In the genomic region with DNA sequence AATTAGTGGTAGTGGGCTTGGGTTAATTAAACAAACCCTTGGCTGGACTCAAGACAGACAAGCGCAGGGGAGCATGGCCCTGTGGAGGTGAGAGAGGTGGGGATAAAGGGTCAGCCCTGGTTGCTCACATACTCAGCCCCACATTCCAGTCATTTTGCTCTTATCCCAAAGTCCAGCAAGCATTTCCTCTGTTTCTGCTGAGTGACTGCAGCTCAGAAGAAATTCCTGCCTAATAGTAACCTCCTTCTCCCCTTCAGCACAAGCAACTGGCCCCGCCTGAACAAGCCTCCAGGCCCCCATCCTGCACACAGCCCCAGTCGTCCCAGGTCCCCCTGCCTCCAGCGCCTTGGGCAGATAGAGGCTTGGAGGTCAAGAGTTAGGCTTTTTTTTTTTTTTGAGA, we compare ENCODE assay signal across 1 cellular context.
TF ChIP-seq lines count a peak whose summit lies in the region.

No MANE protein-coding gene starts in this region.

TF ChIP-seq in HepG2, 621 proteins besides CTCF, POLR2A, EP300 and RAD21 (continued from another document):
- TF ChIP-seq, protein P1, sequence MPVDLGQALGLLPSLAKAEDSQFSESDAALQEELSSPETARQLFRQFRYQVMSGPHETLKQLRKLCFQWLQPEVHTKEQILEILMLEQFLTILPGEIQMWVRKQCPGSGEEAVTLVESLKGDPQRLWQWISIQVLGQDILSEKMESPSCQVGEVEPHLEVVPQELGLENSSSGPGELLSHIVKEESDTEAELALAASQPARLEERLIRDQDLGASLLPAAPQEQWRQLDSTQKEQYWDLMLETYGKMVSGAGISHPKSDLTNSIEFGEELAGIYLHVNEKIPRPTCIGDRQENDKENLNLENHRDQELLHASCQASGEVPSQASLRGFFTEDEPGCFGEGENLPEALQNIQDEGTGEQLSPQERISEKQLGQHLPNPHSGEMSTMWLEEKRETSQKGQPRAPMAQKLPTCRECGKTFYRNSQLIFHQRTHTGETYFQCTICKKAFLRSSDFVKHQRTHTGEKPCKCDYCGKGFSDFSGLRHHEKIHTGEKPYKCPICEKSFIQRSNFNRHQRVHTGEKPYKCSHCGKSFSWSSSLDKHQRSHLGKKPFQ (CRISPR knock-in tag; IDR thresholded peaks at IDR 0.05; ENCODE audit: insufficient replicate concordance): no peak
- TF ChIP-seq, protein P2, sequence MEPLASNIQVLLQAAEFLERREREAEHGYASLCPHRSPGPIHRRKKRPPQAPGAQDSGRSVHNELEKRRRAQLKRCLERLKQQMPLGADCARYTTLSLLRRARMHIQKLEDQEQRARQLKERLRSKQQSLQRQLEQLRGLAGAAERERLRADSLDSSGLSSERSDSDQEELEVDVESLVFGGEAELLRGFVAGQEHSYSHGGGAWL (CRISPR knock-in tag; IDR thresholded peaks at IDR 0.05): no peak
- TF ChIP-seq ZNF776 (CRISPR knock-in tag; IDR thresholded peaks at IDR 0.05) (no peak), ZFP36L1 (CRISPR knock-in tag; IDR thresholded peaks at IDR 0.05) (no peak), PRPF4 (IDR thresholded peaks at IDR 0.05; ENCODE audit: low read depth, low read length, poor library complexity, severe bottlenecking) (no peak), NCOA1 (CRISPR knock-in tag; IDR thresholded peaks at IDR 0.05) (peak; percentile 59; the same call in 1 of the 2 replicates), PRMT3 (CRISPR knock-in tag; IDR thresholded peaks at IDR 0.05; ENCODE audit: borderline replicate concordance, low read depth) (no peak), ZNF543 (CRISPR knock-in tag; IDR thresholded peaks at IDR 0.05) (no peak), POLR2G (IDR thresholded peaks at IDR 0.05; ENCODE audit: low read depth, low read length) (no peak; the same call in 1 of the 2 replicates), SMC3 (IDR thresholded peaks at IDR 0.05; ENCODE audit: low read length) (no peak), SP1 (IDR thresholded peaks at IDR 0.05) (no peak), SP1 (CRISPR knock-in tag; IDR thresholded peaks at IDR 0.05) (no peak), ZNF746 (CRISPR knock-in tag; IDR thresholded peaks at IDR 0.05) (no peak), ZNF816 (CRISPR knock-in tag; IDR thresholded peaks at IDR 0.05; ENCODE audit: borderline replicate concordance) (no peak), NCOA5 (CRISPR knock-in tag; IDR thresholded peaks at IDR 0.05) (no peak), KDM6A (CRISPR knock-in tag; IDR thresholded peaks at IDR 0.05; ENCODE audit: low read depth) (no peak), SETDB1 (CRISPR knock-in tag; IDR thresholded peaks at IDR 0.05; ENCODE audit: borderline replicate concordance) (no peak), ZZZ3 (CRISPR knock-in tag; IDR thresholded peaks at IDR 0.05; ENCODE audit: borderline replicate concordance) (no peak), ZNF780A (CRISPR knock-in tag; IDR thresholded peaks at IDR 0.05) (no peak), ZNF441 (CRISPR knock-in tag; IDR thresholded peaks at IDR 0.05; ENCODE audit: borderline replicate concordance) (no peak), TEAD3 (CRISPR knock-in tag; optimal IDR thresholded peaks at IDR 0.05; ENCODE audit: borderline replicate concordance) (peak; percentile 92), ZKSCAN5 (CRISPR knock-in tag; IDR thresholded peaks at IDR 0.05) (peak; percentile 88), RBAK (CRISPR knock-in tag; IDR thresholded peaks at IDR 0.05) (no peak), AKAP8 (CRISPR knock-in tag; IDR thresholded peaks at IDR 0.05) (no peak), ESRRA (CRISPR knock-in tag; IDR thresholded peaks at IDR 0.05; ENCODE audit: low read depth) (0 out of 2 replicates have a peak, but pooled peaks have one; percentile 23), MTA1 (CRISPR knock-in tag; IDR thresholded peaks at IDR 0.05; ENCODE audit: borderline replicate concordance) (peak; percentile 40; the same call in 1 of the 2 replicates), ZNF546 (CRISPR knock-in tag; conservative IDR thresholded peaks at IDR 0.05) (no peak), TRIM24 (CRISPR knock-in tag; IDR thresholded peaks at IDR 0.05) (no peak), KAT2B (IDR thresholded peaks at IDR 0.05; ENCODE audit: borderline replicate concordance, low read depth, low read length) (no peak), ZNF350 (CRISPR knock-in tag; IDR thresholded peaks at IDR 0.05; ENCODE audit: borderline replicate concordance, low read depth) (no peak), ZNF326 (CRISPR knock-in tag; IDR thresholded peaks at IDR 0.05; ENCODE audit: borderline replicate concordance) (no peak), HNF4A (CRISPR knock-in tag; IDR thresholded peaks at IDR 0.05) (peak; percentile 74), FOSL1 (CRISPR knock-in tag; IDR thresholded peaks at IDR 0.05; ENCODE audit: borderline replicate concordance) (no peak), ZNF33A (CRISPR knock-in tag; IDR thresholded peaks at IDR 0.05; ENCODE audit: borderline replicate concordance) (no peak), FOXM1 (CRISPR knock-in tag; IDR thresholded peaks at IDR 0.05) (no peak), ZBTB20 (CRISPR knock-in tag; IDR thresholded peaks at IDR 0.05; ENCODE audit: borderline replicate concordance, low read depth) (no peak), NFKBIZ (CRISPR knock-in tag; IDR thresholded peaks at IDR 0.05) (no peak), KDM5B (CRISPR knock-in tag; IDR thresholded peaks at IDR 0.05; ENCODE audit: borderline replicate concordance) (no peak; the same call in 1 of the 2 replicates), THYN1 (CRISPR knock-in tag; IDR thresholded peaks at IDR 0.05; ENCODE audit: borderline replicate concordance, low read depth) (no peak)
- TF ChIP-seq, protein P3, sequence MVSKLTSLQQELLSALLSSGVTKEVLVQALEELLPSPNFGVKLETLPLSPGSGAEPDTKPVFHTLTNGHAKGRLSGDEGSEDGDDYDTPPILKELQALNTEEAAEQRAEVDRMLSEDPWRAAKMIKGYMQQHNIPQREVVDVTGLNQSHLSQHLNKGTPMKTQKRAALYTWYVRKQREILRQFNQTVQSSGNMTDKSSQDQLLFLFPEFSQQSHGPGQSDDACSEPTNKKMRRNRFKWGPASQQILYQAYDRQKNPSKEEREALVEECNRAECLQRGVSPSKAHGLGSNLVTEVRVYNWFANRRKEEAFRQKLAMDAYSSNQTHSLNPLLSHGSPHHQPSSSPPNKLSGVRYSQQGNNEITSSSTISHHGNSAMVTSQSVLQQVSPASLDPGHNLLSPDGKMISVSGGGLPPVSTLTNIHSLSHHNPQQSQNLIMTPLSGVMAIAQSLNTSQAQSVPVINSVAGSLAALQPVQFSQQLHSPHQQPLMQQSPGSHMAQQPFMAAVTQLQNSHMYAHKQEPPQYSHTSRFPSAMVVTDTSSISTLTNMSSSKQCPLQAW (CRISPR knock-in tag; IDR thresholded peaks at IDR 0.05): no peak
- TF ChIP-seq, protein P4, sequence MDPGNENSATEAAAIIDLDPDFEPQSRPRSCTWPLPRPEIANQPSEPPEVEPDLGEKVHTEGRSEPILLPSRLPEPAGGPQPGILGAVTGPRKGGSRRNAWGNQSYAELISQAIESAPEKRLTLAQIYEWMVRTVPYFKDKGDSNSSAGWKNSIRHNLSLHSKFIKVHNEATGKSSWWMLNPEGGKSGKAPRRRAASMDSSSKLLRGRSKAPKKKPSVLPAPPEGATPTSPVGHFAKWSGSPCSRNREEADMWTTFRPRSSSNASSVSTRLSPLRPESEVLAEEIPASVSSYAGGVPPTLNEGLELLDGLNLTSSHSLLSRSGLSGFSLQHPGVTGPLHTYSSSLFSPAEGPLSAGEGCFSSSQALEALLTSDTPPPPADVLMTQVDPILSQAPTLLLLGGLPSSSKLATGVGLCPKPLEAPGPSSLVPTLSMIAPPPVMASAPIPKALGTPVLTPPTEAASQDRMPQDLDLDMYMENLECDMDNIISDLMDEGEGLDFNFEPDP (CRISPR knock-in tag; conservative IDR thresholded peaks at IDR 0.05): 0 out of 2 replicates have a peak, but pooled peaks have one; percentile 41
- TF ChIP-seq, protein P5, sequence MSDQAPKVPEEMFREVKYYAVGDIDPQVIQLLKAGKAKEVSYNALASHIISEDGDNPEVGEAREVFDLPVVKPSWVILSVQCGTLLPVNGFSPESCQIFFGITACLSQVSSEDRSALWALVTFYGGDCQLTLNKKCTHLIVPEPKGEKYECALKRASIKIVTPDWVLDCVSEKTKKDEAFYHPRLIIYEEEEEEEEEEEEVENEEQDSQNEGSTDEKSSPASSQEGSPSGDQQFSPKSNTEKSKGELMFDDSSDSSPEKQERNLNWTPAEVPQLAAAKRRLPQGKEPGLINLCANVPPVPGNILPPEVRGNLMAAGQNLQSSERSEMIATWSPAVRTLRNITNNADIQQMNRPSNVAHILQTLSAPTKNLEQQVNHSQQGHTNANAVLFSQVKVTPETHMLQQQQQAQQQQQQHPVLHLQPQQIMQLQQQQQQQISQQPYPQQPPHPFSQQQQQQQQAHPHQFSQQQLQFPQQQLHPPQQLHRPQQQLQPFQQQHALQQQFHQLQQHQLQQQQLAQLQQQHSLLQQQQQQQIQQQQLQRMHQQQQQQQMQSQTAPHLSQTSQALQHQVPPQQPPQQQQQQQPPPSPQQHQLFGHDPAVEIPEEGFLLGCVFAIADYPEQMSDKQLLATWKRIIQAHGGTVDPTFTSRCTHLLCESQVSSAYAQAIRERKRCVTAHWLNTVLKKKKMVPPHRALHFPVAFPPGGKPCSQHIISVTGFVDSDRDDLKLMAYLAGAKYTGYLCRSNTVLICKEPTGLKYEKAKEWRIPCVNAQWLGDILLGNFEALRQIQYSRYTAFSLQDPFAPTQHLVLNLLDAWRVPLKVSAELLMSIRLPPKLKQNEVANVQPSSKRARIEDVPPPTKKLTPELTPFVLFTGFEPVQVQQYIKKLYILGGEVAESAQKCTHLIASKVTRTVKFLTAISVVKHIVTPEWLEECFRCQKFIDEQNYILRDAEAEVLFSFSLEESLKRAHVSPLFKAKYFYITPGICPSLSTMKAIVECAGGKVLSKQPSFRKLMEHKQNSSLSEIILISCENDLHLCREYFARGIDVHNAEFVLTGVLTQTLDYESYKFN (CRISPR knock-in tag; conservative IDR thresholded peaks at IDR 0.05): peak; percentile 78
- TF ChIP-seq, protein P6, sequence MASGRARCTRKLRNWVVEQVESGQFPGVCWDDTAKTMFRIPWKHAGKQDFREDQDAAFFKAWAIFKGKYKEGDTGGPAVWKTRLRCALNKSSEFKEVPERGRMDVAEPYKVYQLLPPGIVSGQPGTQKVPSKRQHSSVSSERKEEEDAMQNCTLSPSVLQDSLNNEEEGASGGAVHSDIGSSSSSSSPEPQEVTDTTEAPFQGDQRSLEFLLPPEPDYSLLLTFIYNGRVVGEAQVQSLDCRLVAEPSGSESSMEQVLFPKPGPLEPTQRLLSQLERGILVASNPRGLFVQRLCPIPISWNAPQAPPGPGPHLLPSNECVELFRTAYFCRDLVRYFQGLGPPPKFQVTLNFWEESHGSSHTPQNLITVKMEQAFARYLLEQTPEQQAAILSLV (CRISPR knock-in tag; IDR thresholded peaks at IDR 0.05; ENCODE audit: borderline replicate concordance): no peak
- TF ChIP-seq, protein P7, sequence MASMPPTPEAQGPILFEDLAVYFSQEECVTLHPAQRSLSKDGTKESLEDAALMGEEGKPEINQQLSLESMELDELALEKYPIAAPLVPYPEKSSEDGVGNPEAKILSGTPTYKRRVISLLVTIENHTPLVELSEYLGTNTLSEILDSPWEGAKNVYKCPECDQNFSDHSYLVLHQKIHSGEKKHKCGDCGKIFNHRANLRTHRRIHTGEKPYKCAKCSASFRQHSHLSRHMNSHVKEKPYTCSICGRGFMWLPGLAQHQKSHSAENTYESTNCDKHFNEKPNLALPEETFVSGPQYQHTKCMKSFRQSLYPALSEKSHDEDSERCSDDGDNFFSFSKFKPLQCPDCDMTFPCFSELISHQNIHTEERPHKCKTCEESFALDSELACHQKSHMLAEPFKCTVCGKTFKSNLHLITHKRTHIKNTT (CRISPR knock-in tag; IDR thresholded peaks at IDR 0.05): no peak
- TF ChIP-seq, protein P8, sequence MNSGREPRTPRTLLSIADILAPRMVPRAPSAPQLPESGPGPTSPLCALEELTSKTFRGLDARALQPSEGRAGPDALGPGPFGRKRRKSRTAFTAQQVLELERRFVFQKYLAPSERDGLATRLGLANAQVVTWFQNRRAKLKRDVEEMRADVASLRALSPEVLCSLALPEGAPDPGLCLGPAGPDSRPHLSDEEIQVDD (CRISPR knock-in tag; IDR thresholded peaks at IDR 0.05; ENCODE audit: borderline replicate concordance): no peak
- TF ChIP-seq, protein P9, sequence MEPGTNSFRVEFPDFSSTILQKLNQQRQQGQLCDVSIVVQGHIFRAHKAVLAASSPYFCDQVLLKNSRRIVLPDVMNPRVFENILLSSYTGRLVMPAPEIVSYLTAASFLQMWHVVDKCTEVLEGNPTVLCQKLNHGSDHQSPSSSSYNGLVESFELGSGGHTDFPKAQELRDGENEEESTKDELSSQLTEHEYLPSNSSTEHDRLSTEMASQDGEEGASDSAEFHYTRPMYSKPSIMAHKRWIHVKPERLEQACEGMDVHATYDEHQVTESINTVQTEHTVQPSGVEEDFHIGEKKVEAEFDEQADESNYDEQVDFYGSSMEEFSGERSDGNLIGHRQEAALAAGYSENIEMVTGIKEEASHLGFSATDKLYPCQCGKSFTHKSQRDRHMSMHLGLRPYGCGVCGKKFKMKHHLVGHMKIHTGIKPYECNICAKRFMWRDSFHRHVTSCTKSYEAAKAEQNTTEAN (CRISPR knock-in tag; conservative IDR thresholded peaks at IDR 0.05): no peak
- TF ChIP-seq, protein P10, sequence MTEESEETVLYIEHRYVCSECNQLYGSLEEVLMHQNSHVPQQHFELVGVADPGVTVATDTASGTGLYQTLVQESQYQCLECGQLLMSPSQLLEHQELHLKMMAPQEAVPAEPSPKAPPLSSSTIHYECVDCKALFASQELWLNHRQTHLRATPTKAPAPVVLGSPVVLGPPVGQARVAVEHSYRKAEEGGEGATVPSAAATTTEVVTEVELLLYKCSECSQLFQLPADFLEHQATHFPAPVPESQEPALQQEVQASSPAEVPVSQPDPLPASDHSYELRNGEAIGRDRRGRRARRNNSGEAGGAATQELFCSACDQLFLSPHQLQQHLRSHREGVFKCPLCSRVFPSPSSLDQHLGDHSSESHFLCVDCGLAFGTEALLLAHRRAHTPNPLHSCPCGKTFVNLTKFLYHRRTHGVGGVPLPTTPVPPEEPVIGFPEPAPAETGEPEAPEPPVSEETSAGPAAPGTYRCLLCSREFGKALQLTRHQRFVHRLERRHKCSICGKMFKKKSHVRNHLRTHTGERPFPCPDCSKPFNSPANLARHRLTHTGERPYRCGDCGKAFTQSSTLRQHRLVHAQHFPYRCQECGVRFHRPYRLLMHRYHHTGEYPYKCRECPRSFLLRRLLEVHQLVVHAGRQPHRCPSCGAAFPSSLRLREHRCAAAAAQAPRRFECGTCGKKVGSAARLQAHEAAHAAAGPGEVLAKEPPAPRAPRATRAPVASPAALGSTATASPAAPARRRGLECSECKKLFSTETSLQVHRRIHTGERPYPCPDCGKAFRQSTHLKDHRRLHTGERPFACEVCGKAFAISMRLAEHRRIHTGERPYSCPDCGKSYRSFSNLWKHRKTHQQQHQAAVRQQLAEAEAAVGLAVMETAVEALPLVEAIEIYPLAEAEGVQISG (CRISPR knock-in tag; IDR thresholded peaks at IDR 0.05): no peak; the same call in 1 of the 2 replicates
